ENCODE assay signal across 15 cellular contexts in the genomic region with DNA sequence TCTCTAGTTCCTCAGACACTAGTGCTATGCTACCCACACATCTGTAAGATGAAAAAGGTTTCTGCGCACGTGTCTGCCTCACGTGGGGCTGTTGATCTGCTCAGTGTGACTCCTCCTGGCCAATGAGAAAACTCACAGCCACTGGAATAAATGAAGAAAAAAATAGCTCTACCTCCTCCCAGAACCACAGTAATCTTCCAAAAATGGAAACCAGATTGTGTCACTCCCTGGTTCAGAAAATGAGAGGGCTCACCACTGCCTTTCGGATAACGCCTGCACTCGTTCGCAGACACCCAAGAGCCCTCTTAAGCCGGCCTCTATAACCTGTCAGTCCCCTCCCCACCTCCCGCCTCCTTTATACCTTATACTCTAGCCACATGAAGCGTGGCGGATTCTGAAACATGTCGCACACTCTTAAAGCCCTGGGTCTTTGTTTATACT. TPM values are rescaled to one million over a fixed set of nuclear protein-coding genes. Genes with fewer than 3 reads are reported as not detected.
A peak's percentile ranks its signal among the peaks of the same experiment; 100 is the strongest.
DNase-seq lines count a peak whose midpoint lies in the region; ATAC-seq and TF ChIP-seq lines count a peak whose summit lies in the region.
"Had no signal": no experiment of that assay in that cellular context is flagged by ENCODE, and none has a peak within 500 bp of the region (broad histone marks: within the 10 kb centered on the region; RNA-seq: fewer than 3 reads in every experiment).

No MANE protein-coding gene starts in this region.

- peak overlapping the region in 1 of 2 donors; percentile 28 for H3K27ac Mint-ChIP-seq in natural killer cell treated with Interleukin-12 subunit alpha and Interleukin-12 subunit beta and Interleukin-15 and Interleukin-18, amount 100 ng/mL, for 72 hours
- H3K27ac Mint-ChIP-seq in natural killer cell: no peak overlapping the region
- H3K27ac Mint-ChIP-seq in activated T-helper 17 cell treated with anti-CD3 and anti-CD28 coated beads, Interleukin-2, amount 50 U/mL, for 72 hours: no peak overlapping the region
- no peak overlapping the region for H3K27ac Mint-ChIP-seq in naive thymus-derived CD8-positive, alpha-beta T cell
- no peak overlapping the region for H3K27ac Mint-ChIP-seq in stimulated activated naive B cell treated with anti-CD40 and anti-IgM and Interleukin-4, amounts not matched to agents 10 μg/mL and 1 μg/mL and 100 μg/mL, for 72 hours

- intact Hi-C loops in natural killer cell (cut with micrococcal nuclease): no loop called here

- H3K36me3 Mint-ChIP-seq in natural killer cell treated with Interleukin-12 subunit alpha and Interleukin-12 subunit beta and Interleukin-15 and Interleukin-18, amount 100 ng/mL, for 72 hours: no peaks in the 10 kb centered on the region
- H3K36me3 Mint-ChIP-seq in natural killer cell: no peaks in the 10 kb centered on the region
- H3K36me3 Mint-ChIP-seq in activated T-helper 17 cell treated with anti-CD3 and anti-CD28 coated beads, Interleukin-2, amount 50 U/mL, for 72 hours (ENCODE audit: low read depth): peaks cover 24% of the 10 kb centered on the region
- peaks cover 5 to 28% (median 13%) of the 10 kb centered on the region in 3 donors for H3K36me3 Mint-ChIP-seq in naive thymus-derived CD8-positive, alpha-beta T cell
- peaks cover 0 to 3% of the 10 kb centered on the region in 2 donors for H3K36me3 Mint-ChIP-seq in stimulated activated naive B cell treated with anti-CD40 and anti-IgM and Interleukin-4, amounts not matched to agents 10 μg/mL and 1 μg/mL and 100 μg/mL, for 72 hours

- ATAC-seq in natural killer cell treated with Interleukin-12 subunit alpha and Interleukin-12 subunit beta and Interleukin-15 and Interleukin-18, amount 100 ng/mL, for 72 hours: no peak
- no peak for ATAC-seq in natural killer cell
- ATAC-seq in activated T-helper 17 cell treated with anti-CD3 and anti-CD28 coated beads, Interleukin-2, amount 50 U/mL, for 72 hours (replicated peaks): peak; percentile 76
- peak; percentile 90 to 95 for ATAC-seq in naive thymus-derived CD8-positive, alpha-beta T cell
- no peak for ATAC-seq in stimulated activated naive B cell treated with anti-CD40 and anti-IgM and Interleukin-4, amounts not matched to agents 10 μg/mL and 1 μg/mL and 100 μg/mL, for 72 hours (replicated peaks)
- no peak for ATAC-seq in GM18520 (IDR thresholded peaks at IDR 0.05; ENCODE audit: unreplicated experiment)
- ATAC-seq: Panc1 had no signal

- H3K9me3 Mint-ChIP-seq in natural killer cell treated with Interleukin-12 subunit alpha and Interleukin-12 subunit beta and Interleukin-15 and Interleukin-18, amount 100 ng/mL, for 72 hours: no peaks in the 10 kb centered on the region
- H3K9me3 Mint-ChIP-seq in natural killer cell: no peaks in the 10 kb centered on the region
- no peaks in the 10 kb centered on the region for H3K9me3 Mint-ChIP-seq in activated T-helper 17 cell treated with anti-CD3 and anti-CD28 coated beads, Interleukin-2, amount 50 U/mL, for 72 hours
- no peaks in the 10 kb centered on the region for H3K9me3 Mint-ChIP-seq in naive thymus-derived CD8-positive, alpha-beta T cell
- no peaks in the 10 kb centered on the region for H3K9me3 Mint-ChIP-seq in stimulated activated naive B cell treated with anti-CD40 and anti-IgM and Interleukin-4, amounts not matched to agents 10 μg/mL and 1 μg/mL and 100 μg/mL, for 72 hours
- H3K9me3 Mint-ChIP-seq: naive B cell had no signal

- no peak for TF ChIP-seq CTCF in natural killer cell (IDR thresholded peaks at IDR 0.05)

- no peak overlapping the region for H3K4me3 Mint-ChIP-seq in natural killer cell treated with Interleukin-12 subunit alpha and Interleukin-12 subunit beta and Interleukin-15 and Interleukin-18, amount 100 ng/mL, for 72 hours
- H3K4me3 Mint-ChIP-seq in natural killer cell: no peak overlapping the region
- H3K4me3 Mint-ChIP-seq in activated T-helper 17 cell treated with anti-CD3 and anti-CD28 coated beads, Interleukin-2, amount 50 U/mL, for 72 hours: no peak overlapping the region
- no peak overlapping the region for H3K4me3 Mint-ChIP-seq in naive thymus-derived CD8-positive, alpha-beta T cell
- H3K4me3 Mint-ChIP-seq in stimulated activated naive B cell treated with anti-CD40 and anti-IgM and Interleukin-4, amounts not matched to agents 10 μg/mL and 1 μg/mL and 100 μg/mL, for 72 hours: no peak overlapping the region
- H3K4me3 Mint-ChIP-seq: naive B cell had no signal

- H3K27me3 Mint-ChIP-seq in natural killer cell treated with Interleukin-12 subunit alpha and Interleukin-12 subunit beta and Interleukin-15 and Interleukin-18, amount 100 ng/mL, for 72 hours: no peaks in the 10 kb centered on the region
- H3K27me3 Mint-ChIP-seq in natural killer cell (ENCODE audit: low read depth in 2 of 2): no peaks in the 10 kb centered on the region
- no peaks in the 10 kb centered on the region for H3K27me3 Mint-ChIP-seq in activated T-helper 17 cell treated with anti-CD3 and anti-CD28 coated beads, Interleukin-2, amount 50 U/mL, for 72 hours
- no peaks in the 10 kb centered on the region for H3K27me3 Mint-ChIP-seq in naive thymus-derived CD8-positive, alpha-beta T cell
- H3K27me3 Mint-ChIP-seq in stimulated activated naive B cell treated with anti-CD40 and anti-IgM and Interleukin-4, amounts not matched to agents 10 μg/mL and 1 μg/mL and 100 μg/mL, for 72 hours: no peaks in the 10 kb centered on the region
- H3K27me3 Mint-ChIP-seq: naive B cell had no signal

- POLR2A ChIA-PET in naive thymus-derived CD8-positive, alpha-beta T cell (lab: Charles Lee): interaction anchor here (1.0 to 13.6 kb wide), 7 partner anchors 11 to 235 kb away, joined by 3 to 421 read pairs (median 6); a partner anchor contains a TSS

- peak; percentile 2 for DNase-seq in natural killer cell treated with Interleukin-12 subunit alpha and Interleukin-12 subunit beta and Interleukin-15 and Interleukin-18, amount 100 ng/mL, for 72 hours (ENCODE audit: low spot score)
- no peak for DNase-seq in natural killer cell
- DNase-seq in naive thymus-derived CD8-positive, alpha-beta T cell: peak; percentile 39 to 89 (median 80)
- DNase-seq in GM19240 (ENCODE audit: insufficient read length, low spot score): no peak
- DNase-seq in stimulated activated naive B cell treated with anti-CD40 and anti-IgM and Interleukin-4, amounts not matched to agents 10 μg/mL and 1 μg/mL and 100 μg/mL, for 72 hours: no peak
- DNase-seq in SW480 (ENCODE audit: low spot score): no peak
- DNase-seq: ACHN, GF-D8, naive B cell, NCI-H1105, upper lobe of left lung had no signal

- H3K4me1 Mint-ChIP-seq in natural killer cell treated with Interleukin-12 subunit alpha and Interleukin-12 subunit beta and Interleukin-15 and Interleukin-18, amount 100 ng/mL, for 72 hours (ENCODE audit: low read depth in 2 of 2): peaks cover 0 to 8% of the 10 kb centered on the region in 2 donors
- H3K4me1 Mint-ChIP-seq in natural killer cell: peaks cover 4 to 5% of the 10 kb centered on the region in 2 donors
- no peaks in the 10 kb centered on the region for H3K4me1 Mint-ChIP-seq in activated T-helper 17 cell treated with anti-CD3 and anti-CD28 coated beads, Interleukin-2, amount 50 U/mL, for 72 hours
- H3K4me1 Mint-ChIP-seq in naive thymus-derived CD8-positive, alpha-beta T cell: peaks cover 0 to 27% (median 19%) of the 10 kb centered on the region in 4 donors
- peaks cover 5% of the 10 kb centered on the region in 2 donors for H3K4me1 Mint-ChIP-seq in stimulated activated naive B cell treated with anti-CD40 and anti-IgM and Interleukin-4, amounts not matched to agents 10 μg/mL and 1 μg/mL and 100 μg/mL, for 72 hours

RNA-seq across cellular contexts. Expression of a gene that starts 5.1 kb away (rescaled TPM):
- 10 to 100 TPM; 25.5 to 27.5 TPM for total RNA-seq in natural killer cell treated with Interleukin-12 subunit alpha and Interleukin-12 subunit beta and Interleukin-15 and Interleukin-18, amount 100 ng/mL, for 72 hours
- total RNA-seq in natural killer cell: 10 to 100 TPM; 62.8 to 77.1 (median 67.5) TPM
- total RNA-seq in activated T-helper 17 cell treated with anti-CD3 and anti-CD28 coated beads, Interleukin-2, amount 50 U/mL, for 72 hours: 10 to 100 TPM; 46.1 to 62.5 TPM
- total RNA-seq in naive thymus-derived CD8-positive, alpha-beta T cell: 100 to 1,000 TPM; 135 to 141 TPM
- 100 to 1,000 TPM; 115 to 196 (median 146) TPM for polyA plus RNA-seq in naive thymus-derived CD8-positive, alpha-beta T cell

RNA-seq across cellular contexts. Expression of a gene that starts 23.5 kb away (rescaled TPM):
- total RNA-seq in natural killer cell treated with Interleukin-12 subunit alpha and Interleukin-12 subunit beta and Interleukin-15 and Interleukin-18, amount 100 ng/mL, for 72 hours: 10 to 100 TPM; 26.4 to 29.1 TPM
- 10 to 100 TPM; 52.7 to 63.3 (median 56.1) TPM for total RNA-seq in natural killer cell
- total RNA-seq in activated T-helper 17 cell treated with anti-CD3 and anti-CD28 coated beads, Interleukin-2, amount 50 U/mL, for 72 hours: 10 to 100 TPM; 12.9 to 15.2 TPM
- 10 to 100 TPM; 54.8 to 62.0 TPM for total RNA-seq in naive thymus-derived CD8-positive, alpha-beta T cell
- polyA plus RNA-seq in naive thymus-derived CD8-positive, alpha-beta T cell: 10 to 100 TPM; 22.4 to 32.6 (median 31.7) TPM

RNA-seq across cellular contexts. Expression of a gene that starts 27.0 kb away (rescaled TPM):
- under 1 TPM; 0.76 to 0.92 TPM for total RNA-seq in natural killer cell treated with Interleukin-12 subunit alpha and Interleukin-12 subunit beta and Interleukin-15 and Interleukin-18, amount 100 ng/mL, for 72 hours
- total RNA-seq in natural killer cell: 1 to 10 TPM in 1 of 3 donors, under 1 TPM in 2; 0.35 to 1.5 (median 0.98) TPM
- 1 to 10 TPM in 1 of 2 donors, under 1 TPM in 1; 0.58 to 1.3 TPM for total RNA-seq in activated T-helper 17 cell treated with anti-CD3 and anti-CD28 coated beads, Interleukin-2, amount 50 U/mL, for 72 hours
- 1 to 10 TPM; 1.6 to 1.7 TPM for total RNA-seq in naive thymus-derived CD8-positive, alpha-beta T cell
- not detected for polyA plus RNA-seq in naive thymus-derived CD8-positive, alpha-beta T cell
- total RNA-seq: activated CD8-positive, alpha-beta memory T cell treated with anti-CD3 and anti-CD28 coated beads for 36 hours had no signal

RNA-seq across cellular contexts. Expression of a gene that starts 59.9 kb away (rescaled TPM):
- 1 to 10 TPM; 6.1 to 7.7 TPM for total RNA-seq in natural killer cell treated with Interleukin-12 subunit alpha and Interleukin-12 subunit beta and Interleukin-15 and Interleukin-18, amount 100 ng/mL, for 72 hours
- 10 to 100 TPM; 26.4 to 30.9 (median 26.5) TPM for total RNA-seq in natural killer cell
- 10 to 100 TPM in 1 of 2 donors, 1 to 10 TPM in 1; 7.0 to 10.7 TPM for total RNA-seq in activated T-helper 17 cell treated with anti-CD3 and anti-CD28 coated beads, Interleukin-2, amount 50 U/mL, for 72 hours
- 10 to 100 TPM; 20.7 to 25.9 TPM for total RNA-seq in naive thymus-derived CD8-positive, alpha-beta T cell
- 1 to 10 TPM; 1.2 to 2.4 (median 1.8) TPM for polyA plus RNA-seq in naive thymus-derived CD8-positive, alpha-beta T cell

Comparison
In these comparisons a context has a peak if more than half of its experiments do, and no peak if none do; other contexts are left out.
1. DNase-seq: peak in natural killer cell treated with Interleukin-12 subunit alpha and Interleukin-12 subunit beta and Interleukin-15 and Interleukin-18, amount 100 ng/mL, for 72 hours (single experiment) and naive thymus-derived CD8-positive, alpha-beta T cell (10 of 10); none in natural killer cell (single experiment), GM19240 (single experiment), stimulated activated naive B cell treated with anti-CD40 and anti-IgM and Interleukin-4, amounts not matched to agents 10 μg/mL and 1 μg/mL and 100 μg/mL, for 72 hours (single experiment) and SW480 (single experiment).
2. ATAC-seq: peak in activated T-helper 17 cell treated with anti-CD3 and anti-CD28 coated beads, Interleukin-2, amount 50 U/mL, for 72 hours (single experiment) and naive thymus-derived CD8-positive, alpha-beta T cell (2 of 2); none in natural killer cell treated with Interleukin-12 subunit alpha and Interleukin-12 subunit beta and Interleukin-15 and Interleukin-18, amount 100 ng/mL, for 72 hours (0 of 2), natural killer cell (0 of 3), stimulated activated naive B cell treated with anti-CD40 and anti-IgM and Interleukin-4, amounts not matched to agents 10 μg/mL and 1 μg/mL and 100 μg/mL, for 72 hours (0 of 2) and GM18520 (single experiment).